ENCODE assay signal across 1 cellular context in the genomic region with DNA sequence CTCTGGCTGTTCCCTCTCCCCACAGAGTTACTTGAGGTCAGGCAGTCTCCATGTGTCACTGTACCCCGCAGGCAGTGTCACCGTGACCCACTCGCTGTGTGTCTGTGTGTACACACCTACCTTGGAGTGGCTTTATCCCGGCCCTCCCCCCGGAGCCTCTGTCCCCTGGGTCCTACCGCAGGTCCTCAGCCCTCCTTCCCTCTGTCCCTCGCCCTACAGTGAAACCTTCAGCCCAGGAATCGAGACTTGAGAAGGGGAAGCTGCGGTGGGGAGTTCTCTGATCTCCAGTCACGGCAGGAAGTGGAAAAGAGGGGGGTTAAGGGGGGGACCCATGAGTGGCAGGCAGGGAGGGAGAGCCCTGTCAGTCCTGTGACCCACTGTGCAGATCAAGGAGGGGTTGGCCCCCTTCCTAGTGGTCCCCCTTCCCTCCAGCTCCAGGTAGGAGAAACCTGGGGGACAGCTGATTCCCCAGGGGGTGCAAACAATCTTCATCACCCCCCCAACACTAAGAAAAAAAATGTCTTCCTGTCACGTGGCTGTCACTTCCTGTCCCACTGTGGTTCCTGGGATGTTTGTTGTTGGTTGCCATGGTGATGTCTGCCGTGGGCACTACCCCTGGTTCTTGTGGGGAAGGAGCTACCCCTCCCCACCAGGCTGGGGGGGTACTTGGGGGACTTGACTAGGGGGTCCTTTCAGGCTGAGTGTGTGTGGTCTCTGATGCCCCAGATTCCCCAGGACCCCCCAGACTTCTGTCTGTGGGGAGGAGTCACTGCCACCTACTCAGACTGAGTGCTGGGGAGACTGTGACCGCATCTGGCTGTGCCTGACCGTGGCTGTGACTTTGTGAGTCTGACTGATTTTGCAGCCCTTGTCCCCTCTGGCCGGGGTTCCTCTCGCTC.
TF ChIP-seq lines count a peak whose summit lies in the region.

No MANE protein-coding gene starts in this region.

TF ChIP-seq in K562, 482 proteins besides CTCF, POLR2A, EP300 and RAD21 (continued from another document):
- TF ChIP-seq ARID3A (IDR thresholded peaks at IDR 0.05; ENCODE audit: borderline replicate concordance, low read depth, low read length) (no peak), ESRRA (IDR thresholded peaks at IDR 0.05; ENCODE audit: borderline replicate concordance, low read depth) (0 out of 2 replicates have a peak, but pooled peaks have one; percentile 64)
